ENCODE assay signal across 1 cellular context in the genomic region with DNA sequence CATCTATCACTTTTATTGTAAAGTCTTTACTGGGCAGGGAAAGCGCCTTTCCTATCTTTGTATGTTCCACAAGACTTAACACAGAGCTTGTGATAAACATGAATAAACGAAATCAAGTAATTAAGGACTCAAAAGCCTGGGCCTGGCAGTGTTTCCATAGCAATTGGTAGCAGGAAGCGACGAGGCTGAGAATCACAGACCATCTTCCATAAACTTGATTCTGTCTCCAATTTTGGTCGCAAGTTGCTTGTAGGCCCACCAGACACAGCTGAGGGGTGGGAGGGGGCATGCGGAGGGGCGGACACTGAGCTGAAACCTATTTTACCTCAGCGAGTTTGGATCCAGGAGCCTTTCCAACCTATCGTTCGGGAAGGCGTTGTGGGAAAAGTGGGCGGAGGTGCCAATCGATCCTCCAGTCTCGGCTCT.
TF ChIP-seq lines count a peak whose summit lies in the region.

No MANE protein-coding gene starts in this region.

TF ChIP-seq in HepG2, 621 proteins besides CTCF, POLR2A, EP300 and RAD21 (continued from another document):
- TF ChIP-seq, protein P1, sequence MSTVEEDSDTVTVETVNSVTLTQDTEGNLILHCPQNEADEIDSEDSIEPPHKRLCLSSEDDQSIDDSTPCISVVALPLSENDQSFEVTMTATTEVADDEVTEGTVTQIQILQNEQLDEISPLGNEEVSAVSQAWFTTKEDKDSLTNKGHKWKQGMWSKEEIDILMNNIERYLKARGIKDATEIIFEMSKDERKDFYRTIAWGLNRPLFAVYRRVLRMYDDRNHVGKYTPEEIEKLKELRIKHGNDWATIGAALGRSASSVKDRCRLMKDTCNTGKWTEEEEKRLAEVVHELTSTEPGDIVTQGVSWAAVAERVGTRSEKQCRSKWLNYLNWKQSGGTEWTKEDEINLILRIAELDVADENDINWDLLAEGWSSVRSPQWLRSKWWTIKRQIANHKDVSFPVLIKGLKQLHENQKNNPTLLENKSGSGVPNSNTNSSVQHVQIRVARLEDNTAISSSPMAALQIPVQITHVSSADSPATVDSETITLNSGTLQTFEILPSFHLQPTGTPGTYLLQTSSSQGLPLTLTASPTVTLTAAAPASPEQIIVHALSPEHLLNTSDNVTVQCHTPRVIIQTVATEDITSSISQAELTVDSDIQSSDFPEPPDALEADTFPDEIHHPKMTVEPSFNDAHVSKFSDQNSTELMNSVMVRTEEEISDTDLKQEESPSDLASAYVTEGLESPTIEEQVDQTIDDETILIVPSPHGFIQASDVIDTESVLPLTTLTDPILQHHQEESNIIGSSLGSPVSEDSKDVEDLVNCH (CRISPR knock-in tag; IDR thresholded peaks at IDR 0.05): no peak
- TF ChIP-seq, protein P2, sequence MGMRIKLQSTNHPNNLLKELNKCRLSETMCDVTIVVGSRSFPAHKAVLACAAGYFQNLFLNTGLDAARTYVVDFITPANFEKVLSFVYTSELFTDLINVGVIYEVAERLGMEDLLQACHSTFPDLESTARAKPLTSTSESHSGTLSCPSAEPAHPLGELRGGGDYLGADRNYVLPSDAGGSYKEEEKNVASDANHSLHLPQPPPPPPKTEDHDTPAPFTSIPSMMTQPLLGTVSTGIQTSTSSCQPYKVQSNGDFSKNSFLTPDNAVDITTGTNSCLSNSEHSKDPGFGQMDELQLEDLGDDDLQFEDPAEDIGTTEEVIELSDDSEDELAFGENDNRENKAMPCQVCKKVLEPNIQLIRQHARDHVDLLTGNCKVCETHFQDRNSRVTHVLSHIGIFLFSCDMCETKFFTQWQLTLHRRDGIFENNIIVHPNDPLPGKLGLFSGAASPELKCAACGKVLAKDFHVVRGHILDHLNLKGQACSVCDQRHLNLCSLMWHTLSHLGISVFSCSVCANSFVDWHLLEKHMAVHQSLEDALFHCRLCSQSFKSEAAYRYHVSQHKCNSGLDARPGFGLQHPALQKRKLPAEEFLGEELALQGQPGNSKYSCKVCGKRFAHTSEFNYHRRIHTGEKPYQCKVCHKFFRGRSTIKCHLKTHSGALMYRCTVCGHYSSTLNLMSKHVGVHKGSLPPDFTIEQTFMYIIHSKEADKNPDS (CRISPR knock-in tag; IDR thresholded peaks at IDR 0.05): 0 out of 2 replicates have a peak, but pooled peaks have one; percentile 6
- TF ChIP-seq ZNF749 (CRISPR knock-in tag; IDR thresholded peaks at IDR 0.05; ENCODE audit: borderline replicate concordance) (no peak), ZNF329 (CRISPR knock-in tag; IDR thresholded peaks at IDR 0.05; ENCODE audit: low read depth) (0 out of 2 replicates have a peak, but pooled peaks have one; percentile 45), MEF2D (CRISPR knock-in tag; IDR thresholded peaks at IDR 0.05) (no peak), MIER3 (CRISPR knock-in tag; IDR thresholded peaks at IDR 0.05; ENCODE audit: borderline replicate concordance) (peak; percentile 10; the same call in 1 of the 2 replicates), ZNF557 (CRISPR knock-in tag; IDR thresholded peaks at IDR 0.05) (no peak), PITX1 (CRISPR knock-in tag; IDR thresholded peaks at IDR 0.05) (peak; percentile 60; the same call in 1 of the 2 replicates), GPN1 (CRISPR knock-in tag; IDR thresholded peaks at IDR 0.05; ENCODE audit: borderline replicate concordance) (no peak), KLF16 (CRISPR knock-in tag; IDR thresholded peaks at IDR 0.05) (0 out of 4 replicates have a peak, but pooled peaks of 1 of the 2 experiments have one; percentile 19), FOXP1 (IDR thresholded peaks at IDR 0.05) (no peak), FOXP1 (CRISPR knock-in tag; IDR thresholded peaks at IDR 0.05) (0 out of 2 replicates have a peak, but pooled peaks have one; percentile 10), SP5 (CRISPR knock-in tag; IDR thresholded peaks at IDR 0.05; ENCODE audit: borderline replicate concordance, low read depth) (peak; percentile 92), ZNF644 (CRISPR knock-in tag; IDR thresholded peaks at IDR 0.05; ENCODE audit: low read depth) (no peak), SOX5 (CRISPR knock-in tag; IDR thresholded peaks at IDR 0.05; ENCODE audit: borderline replicate concordance) (no peak), JDP2 (CRISPR knock-in tag; IDR thresholded peaks at IDR 0.05; ENCODE audit: borderline replicate concordance) (no peak), SP2 (CRISPR knock-in tag; IDR thresholded peaks at IDR 0.05) (no peak), ZNF891 (CRISPR knock-in tag; IDR thresholded peaks at IDR 0.05) (0 out of 2 replicates have a peak, but pooled peaks have one; percentile 6), ZNF20 (CRISPR knock-in tag; IDR thresholded peaks at IDR 0.05) (no peak), ETV6 (CRISPR knock-in tag; conservative IDR thresholded peaks at IDR 0.05) (no peak)
- TF ChIP-seq, protein P3, sequence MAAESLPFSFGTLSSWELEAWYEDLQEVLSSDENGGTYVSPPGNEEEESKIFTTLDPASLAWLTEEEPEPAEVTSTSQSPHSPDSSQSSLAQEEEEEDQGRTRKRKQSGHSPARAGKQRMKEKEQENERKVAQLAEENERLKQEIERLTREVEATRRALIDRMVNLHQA (CRISPR knock-in tag; IDR thresholded peaks at IDR 0.05): no peak
- TF ChIP-seq, protein P4, sequence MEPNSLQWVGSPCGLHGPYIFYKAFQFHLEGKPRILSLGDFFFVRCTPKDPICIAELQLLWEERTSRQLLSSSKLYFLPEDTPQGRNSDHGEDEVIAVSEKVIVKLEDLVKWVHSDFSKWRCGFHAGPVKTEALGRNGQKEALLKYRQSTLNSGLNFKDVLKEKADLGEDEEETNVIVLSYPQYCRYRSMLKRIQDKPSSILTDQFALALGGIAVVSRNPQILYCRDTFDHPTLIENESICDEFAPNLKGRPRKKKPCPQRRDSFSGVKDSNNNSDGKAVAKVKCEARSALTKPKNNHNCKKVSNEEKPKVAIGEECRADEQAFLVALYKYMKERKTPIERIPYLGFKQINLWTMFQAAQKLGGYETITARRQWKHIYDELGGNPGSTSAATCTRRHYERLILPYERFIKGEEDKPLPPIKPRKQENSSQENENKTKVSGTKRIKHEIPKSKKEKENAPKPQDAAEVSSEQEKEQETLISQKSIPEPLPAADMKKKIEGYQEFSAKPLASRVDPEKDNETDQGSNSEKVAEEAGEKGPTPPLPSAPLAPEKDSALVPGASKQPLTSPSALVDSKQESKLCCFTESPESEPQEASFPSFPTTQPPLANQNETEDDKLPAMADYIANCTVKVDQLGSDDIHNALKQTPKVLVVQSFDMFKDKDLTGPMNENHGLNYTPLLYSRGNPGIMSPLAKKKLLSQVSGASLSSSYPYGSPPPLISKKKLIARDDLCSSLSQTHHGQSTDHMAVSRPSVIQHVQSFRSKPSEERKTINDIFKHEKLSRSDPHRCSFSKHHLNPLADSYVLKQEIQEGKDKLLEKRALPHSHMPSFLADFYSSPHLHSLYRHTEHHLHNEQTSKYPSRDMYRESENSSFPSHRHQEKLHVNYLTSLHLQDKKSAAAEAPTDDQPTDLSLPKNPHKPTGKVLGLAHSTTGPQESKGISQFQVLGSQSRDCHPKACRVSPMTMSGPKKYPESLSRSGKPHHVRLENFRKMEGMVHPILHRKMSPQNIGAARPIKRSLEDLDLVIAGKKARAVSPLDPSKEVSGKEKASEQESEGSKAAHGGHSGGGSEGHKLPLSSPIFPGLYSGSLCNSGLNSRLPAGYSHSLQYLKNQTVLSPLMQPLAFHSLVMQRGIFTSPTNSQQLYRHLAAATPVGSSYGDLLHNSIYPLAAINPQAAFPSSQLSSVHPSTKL (CRISPR knock-in tag; IDR thresholded peaks at IDR 0.05): 0 out of 2 replicates have a peak, but pooled peaks have one; percentile 10
- TF ChIP-seq, protein P5, sequence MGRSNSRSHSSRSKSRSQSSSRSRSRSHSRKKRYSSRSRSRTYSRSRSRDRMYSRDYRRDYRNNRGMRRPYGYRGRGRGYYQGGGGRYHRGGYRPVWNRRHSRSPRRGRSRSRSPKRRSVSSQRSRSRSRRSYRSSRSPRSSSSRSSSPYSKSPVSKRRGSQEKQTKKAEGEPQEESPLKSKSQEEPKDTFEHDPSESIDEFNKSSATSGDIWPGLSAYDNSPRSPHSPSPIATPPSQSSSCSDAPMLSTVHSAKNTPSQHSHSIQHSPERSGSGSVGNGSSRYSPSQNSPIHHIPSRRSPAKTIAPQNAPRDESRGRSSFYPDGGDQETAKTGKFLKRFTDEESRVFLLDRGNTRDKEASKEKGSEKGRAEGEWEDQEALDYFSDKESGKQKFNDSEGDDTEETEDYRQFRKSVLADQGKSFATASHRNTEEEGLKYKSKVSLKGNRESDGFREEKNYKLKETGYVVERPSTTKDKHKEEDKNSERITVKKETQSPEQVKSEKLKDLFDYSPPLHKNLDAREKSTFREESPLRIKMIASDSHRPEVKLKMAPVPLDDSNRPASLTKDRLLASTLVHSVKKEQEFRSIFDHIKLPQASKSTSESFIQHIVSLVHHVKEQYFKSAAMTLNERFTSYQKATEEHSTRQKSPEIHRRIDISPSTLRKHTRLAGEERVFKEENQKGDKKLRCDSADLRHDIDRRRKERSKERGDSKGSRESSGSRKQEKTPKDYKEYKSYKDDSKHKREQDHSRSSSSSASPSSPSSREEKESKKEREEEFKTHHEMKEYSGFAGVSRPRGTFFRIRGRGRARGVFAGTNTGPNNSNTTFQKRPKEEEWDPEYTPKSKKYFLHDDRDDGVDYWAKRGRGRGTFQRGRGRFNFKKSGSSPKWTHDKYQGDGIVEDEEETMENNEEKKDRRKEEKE (IDR thresholded peaks at IDR 0.05): no peak
TF ChIP-seq in HepG2: peak in this region for 20.
